ENCODE assay signal across 19 cellular contexts in genomic region chr17:42253601-42254000, GRCh38. TPM values are rescaled to one million over a fixed set of nuclear protein-coding genes. Genes with fewer than 3 reads are reported as not detected.
DNase-seq lines count a peak whose midpoint lies in the region; ATAC-seq and TF ChIP-seq lines count a peak whose summit lies in the region.
"Had no signal": no experiment of that assay in that cellular context is flagged by ENCODE, and none has a peak within 500 bp of the region (broad histone marks: within the 10 kb centered on the region; RNA-seq: fewer than 3 reads in every experiment).

No MANE protein-coding gene starts in this region.

- peak; percentile 39 for DNase-seq in activated CD4-positive, alpha-beta T cell treated with anti-CD3 and anti-CD28 coated beads for 48 hours
- no peak for DNase-seq in activated CD4-positive, alpha-beta T cell treated with anti-CD3 and anti-CD28 coated beads, Interleukin-2, amount 50 U/mL, for 4 hours
- no peak for DNase-seq in activated T-helper 1 cell treated with anti-CD3 and anti-CD28 coated beads, Interleukin-12 subunit alpha, Interleukin-12 subunit beta, Interleukin-2, Interleukin-4 antibody, amounts not matched to agents 30 ng/mL and 10 ng/mL and 1 ng/mL, durations not matched to agents 14 hours and 24 hours and 36 hours (ENCODE audit: low spot score)
- no peak for DNase-seq in naive thymus-derived CD4-positive, alpha-beta T cell
- no peak for DNase-seq in NCI-H345 treated with DMSO at 0.1 percent for 48 hours (lab: John Stamatoyannopoulos, UW; ENCODE audit: unreplicated experiment)
- DNase-seq: activated naive CD8-positive, alpha-beta T cell treated with anti-CD3 and anti-CD28 coated beads, Interleukin-2, amount 10 ng/mL, durations not matched to agents 7 days and 5 days; left cardiac atrium; mucosa of descending colon; NCI-H187 treated with DMSO at 0.1 percent for 48 hours; NCI-H510A treated with DMSO at 0.1 percent for 48 hours; upper lobe of right lung had no signal

- POLR2A ChIA-PET in naive thymus-derived CD4-positive, alpha-beta T cell (lab: Charles Lee): interaction anchor here (0.7 to 7.7 kb wide), 3 partner anchors 24 to 319 kb away, joined by 3 to 137 read pairs (median 3); partner anchors contain the start of gene STAT5A

- intact Hi-C loops in activated T-helper 1 cell treated with anti-CD3 and anti-CD28 coated beads, Interleukin-12 subunit alpha, Interleukin-12 subunit beta, Interleukin-2, Interleukin-4 antibody, amounts not matched to agents 30 ng/mL and 10 ng/mL and 1 ng/mL, durations not matched to agents 14 hours and 24 hours and 36 hours (cut with micrococcal nuclease): no loop called here
- intact Hi-C loops in naive thymus-derived CD4-positive, alpha-beta T cell (cut with micrococcal nuclease): no loop called here

- no peaks in the 10 kb centered on the region for H3K9me2 ChIP-seq in DOHH2 (replicated peaks; ENCODE audit: control insufficient read depth, low read length)

- peaks cover 57% of the 10 kb centered on the region for H3F3A ChIP-seq in DOHH2 (ENCODE audit: control insufficient read depth, insufficient read depth)

- H3K4me1 ChIP-seq in DOHH2 (ENCODE audit: control insufficient read depth, low read length): peaks cover 99% of the 10 kb centered on the region
- peaks cover 23 to 31% of the 10 kb centered on the region in 2 donors for H3K4me1 ChIP-seq in naive thymus-derived CD4-positive, alpha-beta T cell (ENCODE audit: control insufficient read depth in 2 of 2, insufficient read depth in 2 of 2, low read length in 2 of 2)
- H3K4me1 ChIP-seq: parathyroid adenoma had no signal

- no peak for TF ChIP-seq CTCF in DOHH2 (IDR thresholded peaks at IDR 0.05; ENCODE audit: low read depth, low read length, poor library complexity, severe bottlenecking)

- peak overlapping the region; percentile 26 for H3K4me3 ChIP-seq in DOHH2 (ENCODE audit: low read length)
- H3K4me3 ChIP-seq in naive thymus-derived CD4-positive, alpha-beta T cell (ENCODE audit: low read length): no peak overlapping the region
- H3K4me3 ChIP-seq: mucosa of descending colon, SK-N-MC, skin epidermis, upper lobe of right lung had no signal

- CTCF ChIA-PET in naive thymus-derived CD4-positive, alpha-beta T cell (lab: Charles Lee): no interaction called here

- H3K79me2 ChIP-seq in DOHH2 (ENCODE audit: control insufficient read depth, low read length): peaks cover 93% of the 10 kb centered on the region

- peaks cover 48% of the 10 kb centered on the region for H3K4me1 Mint-ChIP-seq in activated T-helper 1 cell treated with anti-CD3 and anti-CD28 coated beads, Interleukin-12 subunit alpha, Interleukin-12 subunit beta, Interleukin-2, Interleukin-4 antibody, amounts not matched to agents 30 ng/mL and 10 ng/mL and 1 ng/mL, durations not matched to agents 14 hours and 24 hours and 36 hours (ENCODE audit: low read depth)
- H3K4me1 Mint-ChIP-seq in naive thymus-derived CD4-positive, alpha-beta T cell: peaks cover 44 to 85% (median 68%) of the 10 kb centered on the region in 7 donors

- no peaks in the 10 kb centered on the region for H3K27me3 ChIP-seq in DOHH2 (ENCODE audit: control insufficient read depth, low read length)
- H3K27me3 ChIP-seq in naive thymus-derived CD4-positive, alpha-beta T cell (ENCODE audit: control insufficient read depth in 2 of 2, insufficient read depth in 2 of 2, low read length in 2 of 2): no peaks in the 10 kb centered on the region
- H3K27me3 ChIP-seq: upper lobe of right lung had no signal

- H3K9me3 ChIP-seq in DOHH2 (ENCODE audit: control insufficient read depth, insufficient read depth, low read length): no peaks in the 10 kb centered on the region
- no peaks in the 10 kb centered on the region for H3K9me3 ChIP-seq in naive thymus-derived CD4-positive, alpha-beta T cell (ENCODE audit: control insufficient read depth in 2 of 3, low read length in 3 of 3)
- H3K9me3 ChIP-seq: mucosa of descending colon, upper lobe of right lung had no signal

- H3K27ac ChIP-seq in DOHH2 (ENCODE audit: low read depth, low read length): peak overlapping the region; percentile 95
- H3K27ac ChIP-seq in naive thymus-derived CD4-positive, alpha-beta T cell (ENCODE audit: low read depth, low read length): peak overlapping the region; percentile 62
- H3K27ac ChIP-seq: C4-2B, parathyroid adenoma, SK-N-MC, upper lobe of right lung had no signal

- H3K9me3 Mint-ChIP-seq in activated T-helper 1 cell treated with anti-CD3 and anti-CD28 coated beads, Interleukin-12 subunit alpha, Interleukin-12 subunit beta, Interleukin-2, Interleukin-4 antibody, amounts not matched to agents 30 ng/mL and 10 ng/mL and 1 ng/mL, durations not matched to agents 14 hours and 24 hours and 36 hours: no peaks in the 10 kb centered on the region
- peaks cover 0 to 3% (median 0%) of the 10 kb centered on the region in 11 donors for H3K9me3 Mint-ChIP-seq in naive thymus-derived CD4-positive, alpha-beta T cell
- H3K9me3 Mint-ChIP-seq: activated naive CD8-positive, alpha-beta T cell treated with anti-CD3 and anti-CD28 coated beads, Interleukin-2, amount 10 ng/mL, durations not matched to agents 7 days and 5 days; stimulated activated memory B cell treated with anti-CD40 and anti-IgM and Interleukin-4, amounts not matched to agents 10 μg/mL and 1 μg/mL and 100 μg/mL, for 72 hours had no signal

- ATAC-seq in naive thymus-derived CD4-positive, alpha-beta T cell: no peak
- ATAC-seq in HG03097 (IDR thresholded peaks at IDR 0.05; ENCODE audit: low FRiP score, unreplicated experiment): no peak
- no peak for ATAC-seq in HG03520 (IDR thresholded peaks at IDR 0.05; ENCODE audit: unreplicated experiment)
- ATAC-seq: left cardiac atrium; mucosa of descending colon; stimulated activated memory B cell treated with anti-CD40 and anti-IgM and Interleukin-4, amounts not matched to agents 10 μg/mL and 1 μg/mL and 100 μg/mL, for 72 hours; upper lobe of right lung had no signal

- H3K4me2 ChIP-seq in DOHH2 (ENCODE audit: low read length): peak overlapping the region; percentile 93

- peak overlapping the region; percentile 42 for H3K27ac Mint-ChIP-seq in activated T-helper 1 cell treated with anti-CD3 and anti-CD28 coated beads, Interleukin-12 subunit alpha, Interleukin-12 subunit beta, Interleukin-2, Interleukin-4 antibody, amounts not matched to agents 30 ng/mL and 10 ng/mL and 1 ng/mL, durations not matched to agents 14 hours and 24 hours and 36 hours
- peak overlapping the region; percentile 72 to 99 (median 92) for H3K27ac Mint-ChIP-seq in naive thymus-derived CD4-positive, alpha-beta T cell
- H3K27ac Mint-ChIP-seq: activated naive CD8-positive, alpha-beta T cell treated with anti-CD3 and anti-CD28 coated beads, Interleukin-2, amount 10 ng/mL, durations not matched to agents 7 days and 5 days had no signal

- H3K27me3 Mint-ChIP-seq in activated T-helper 1 cell treated with anti-CD3 and anti-CD28 coated beads, Interleukin-12 subunit alpha, Interleukin-12 subunit beta, Interleukin-2, Interleukin-4 antibody, amounts not matched to agents 30 ng/mL and 10 ng/mL and 1 ng/mL, durations not matched to agents 14 hours and 24 hours and 36 hours (ENCODE audit: insufficient read depth): no peaks in the 10 kb centered on the region
- H3K27me3 Mint-ChIP-seq in naive thymus-derived CD4-positive, alpha-beta T cell: no peaks in the 10 kb centered on the region
- H3K27me3 Mint-ChIP-seq: activated naive CD8-positive, alpha-beta T cell treated with anti-CD3 and anti-CD28 coated beads, Interleukin-2, amount 10 ng/mL, durations not matched to agents 7 days and 5 days; stimulated activated memory B cell treated with anti-CD40 and anti-IgM and Interleukin-4, amounts not matched to agents 10 μg/mL and 1 μg/mL and 100 μg/mL, for 72 hours had no signal

- no peaks in the 10 kb centered on the region for H4K20me1 ChIP-seq in DOHH2 (ENCODE audit: control insufficient read depth, insufficient read depth, low read depth, low read length)

- H3K4me3 Mint-ChIP-seq in activated T-helper 1 cell treated with anti-CD3 and anti-CD28 coated beads, Interleukin-12 subunit alpha, Interleukin-12 subunit beta, Interleukin-2, Interleukin-4 antibody, amounts not matched to agents 30 ng/mL and 10 ng/mL and 1 ng/mL, durations not matched to agents 14 hours and 24 hours and 36 hours: no peak overlapping the region
- peak overlapping the region in 3 of 10 donors; percentile 36 to 39 (median 37) for H3K4me3 Mint-ChIP-seq in naive thymus-derived CD4-positive, alpha-beta T cell
- H3K4me3 Mint-ChIP-seq: activated naive CD8-positive, alpha-beta T cell treated with anti-CD3 and anti-CD28 coated beads, Interleukin-2, amount 10 ng/mL, durations not matched to agents 7 days and 5 days; stimulated activated memory B cell treated with anti-CD40 and anti-IgM and Interleukin-4, amounts not matched to agents 10 μg/mL and 1 μg/mL and 100 μg/mL, for 72 hours had no signal

- peaks cover 10% of the 10 kb centered on the region for H3K36me3 Mint-ChIP-seq in activated T-helper 1 cell treated with anti-CD3 and anti-CD28 coated beads, Interleukin-12 subunit alpha, Interleukin-12 subunit beta, Interleukin-2, Interleukin-4 antibody, amounts not matched to agents 30 ng/mL and 10 ng/mL and 1 ng/mL, durations not matched to agents 14 hours and 24 hours and 36 hours (ENCODE audit: low read depth)
- H3K36me3 Mint-ChIP-seq in naive thymus-derived CD4-positive, alpha-beta T cell: peaks cover 0 to 6% (median 3%) of the 10 kb centered on the region in 5 donors
- H3K36me3 Mint-ChIP-seq: stimulated activated memory B cell treated with anti-CD40 and anti-IgM and Interleukin-4, amounts not matched to agents 10 μg/mL and 1 μg/mL and 100 μg/mL, for 72 hours had no signal

- H3K36me3 ChIP-seq in DOHH2 (ENCODE audit: control insufficient read depth, low read length): no peaks in the 10 kb centered on the region
- no peaks in the 10 kb centered on the region for H3K36me3 ChIP-seq in naive thymus-derived CD4-positive, alpha-beta T cell (ENCODE audit: control insufficient read depth in 2 of 3, insufficient read depth in 3 of 3, low read length in 3 of 3)
- H3K36me3 ChIP-seq: upper lobe of right lung had no signal

RNA-seq across cellular contexts. Expression of gene STAT5B, which starts 22.6 kb away (rescaled TPM):
- 191 and 199 TPM in 2 replicates for total RNA-seq in activated T-helper 1 cell treated with anti-CD3 and anti-CD28 coated beads, Interleukin-12 subunit alpha, Interleukin-12 subunit beta, Interleukin-2, Interleukin-4 antibody, amounts not matched to agents 30 ng/mL and 10 ng/mL and 1 ng/mL, durations not matched to agents 14 hours and 24 hours and 36 hours
- 100 to 1,000 TPM; 143 to 192 (median 183) TPM for total RNA-seq in naive thymus-derived CD4-positive, alpha-beta T cell
- polyA plus RNA-seq in naive thymus-derived CD4-positive, alpha-beta T cell: 100 to 1,000 TPM in 1 of 2 donors, 10 to 100 TPM in 1; 98.0 to 135 TPM

RNA-seq across cellular contexts. Expression of gene STAT5A, which starts 34.7 kb away (rescaled TPM):
- 375 and 381 TPM in 2 replicates for total RNA-seq in activated T-helper 1 cell treated with anti-CD3 and anti-CD28 coated beads, Interleukin-12 subunit alpha, Interleukin-12 subunit beta, Interleukin-2, Interleukin-4 antibody, amounts not matched to agents 30 ng/mL and 10 ng/mL and 1 ng/mL, durations not matched to agents 14 hours and 24 hours and 36 hours
- total RNA-seq in naive thymus-derived CD4-positive, alpha-beta T cell: 100 to 1,000 TPM; 111 to 162 (median 150) TPM
- polyA plus RNA-seq in naive thymus-derived CD4-positive, alpha-beta T cell: 100 to 1,000 TPM in 1 of 2 donors, 10 to 100 TPM in 1; 72.8 to 150 TPM

RNA-seq across cellular contexts. Expression of gene GHDC, which starts 59.3 kb away (rescaled TPM):
- 15.2 and 15.5 TPM in 2 replicates for total RNA-seq in activated T-helper 1 cell treated with anti-CD3 and anti-CD28 coated beads, Interleukin-12 subunit alpha, Interleukin-12 subunit beta, Interleukin-2, Interleukin-4 antibody, amounts not matched to agents 30 ng/mL and 10 ng/mL and 1 ng/mL, durations not matched to agents 14 hours and 24 hours and 36 hours
- 10 to 100 TPM; 15.5 to 29.8 (median 19.9) TPM for total RNA-seq in naive thymus-derived CD4-positive, alpha-beta T cell
- 10 to 100 TPM; 15.2 to 17.4 TPM for polyA plus RNA-seq in naive thymus-derived CD4-positive, alpha-beta T cell
